In genomic region chr4:119151161-119151560, GRCh38 we compare ENCODE assay signal across 21 cellular contexts. TPM values are rescaled to one million over a fixed set of nuclear protein-coding genes. Genes with fewer than 3 reads are reported as not detected.
"Had no signal": no experiment of that assay in that cellular context is flagged by ENCODE, and none has a peak within 500 bp of the region (broad histone marks: within the 10 kb centered on the region; RNA-seq: fewer than 3 reads in every experiment).

No MANE protein-coding gene starts in this region.

- ATAC-seq: stimulated activated effector memory CD8-positive, alpha-beta T cell treated with anti-CD3 and anti-CD28 coated beads, Interleukin-12 subunit alpha, Interleukin-12 subunit beta, amount 100 ng/mL, for 72 hours had no signal

- H3K4me1 ChIP-seq: prostate gland, sigmoid colon, SJCRH30, thyroid gland had no signal

- H3K27ac Mint-ChIP-seq: activated CD4-positive, alpha-beta memory T cell treated with anti-CD3 and anti-CD28 coated beads, Interleukin-2, amount 10 ng/mL, durations not matched to agents 7 days and 5 days; activated naive CD8-positive, alpha-beta T cell treated with anti-CD3 and anti-CD28 coated beads, Interleukin-2, amount 10 ng/mL, durations not matched to agents 7 days and 5 days; activated T-helper 2 cell treated with anti-CD3 and anti-CD28 coated beads, Interferon-gamma antibody, Interleukin-2, Interleukin-4, amounts not matched to agents 10 μg/mL and 5 μg/mL and 100 μg/mL, durations not matched to agents 14 hours and 24 hours and 36 hours; stimulated activated effector memory CD8-positive, alpha-beta T cell treated with anti-CD3 and anti-CD28 coated beads, Interleukin-12 subunit alpha, Interleukin-12 subunit beta, amount 100 ng/mL, for 72 hours had no signal

- H3K9me3 ChIP-seq: esophagus muscularis mucosa, prostate gland, sigmoid colon, SJCRH30, thyroid gland had no signal

- H3K27me3 ChIP-seq: brain microvascular endothelial cell, esophagus muscularis mucosa, sigmoid colon, SJCRH30, thyroid gland had no signal

- H3K27ac ChIP-seq: brain microvascular endothelial cell, esophagus muscularis mucosa, prostate gland, sigmoid colon, SJCRH30, thyroid gland had no signal

- H3K27me3 Mint-ChIP-seq: activated naive CD8-positive, alpha-beta T cell treated with anti-CD3 and anti-CD28 coated beads, Interleukin-2, amount 10 ng/mL, durations not matched to agents 7 days and 5 days had no signal

- H3K4me3 ChIP-seq: esophagus muscularis mucosa, prostate gland, sigmoid colon, SJCRH30, thyroid gland had no signal

- H3K36me3 ChIP-seq: brain microvascular endothelial cell, prostate gland, sigmoid colon, SJCRH30, thyroid gland had no signal

- H3K4me1 Mint-ChIP-seq: activated CD4-positive, alpha-beta memory T cell treated with anti-CD3 and anti-CD28 coated beads, Interleukin-2, amount 10 ng/mL, durations not matched to agents 7 days and 5 days; activated naive CD8-positive, alpha-beta T cell treated with anti-CD3 and anti-CD28 coated beads, Interleukin-2, amount 10 ng/mL, durations not matched to agents 7 days and 5 days; stimulated activated effector memory CD8-positive, alpha-beta T cell treated with anti-CD3 and anti-CD28 coated beads, Interleukin-12 subunit alpha, Interleukin-12 subunit beta, amount 100 ng/mL, for 72 hours had no signal

- H3K36me3 Mint-ChIP-seq: stimulated activated effector memory CD8-positive, alpha-beta T cell treated with anti-CD3 and anti-CD28 coated beads, Interleukin-12 subunit alpha, Interleukin-12 subunit beta, amount 100 ng/mL, for 72 hours had no signal

- H3K9me3 Mint-ChIP-seq: activated CD4-positive, alpha-beta memory T cell treated with anti-CD3 and anti-CD28 coated beads, Interleukin-2, amount 10 ng/mL, durations not matched to agents 7 days and 5 days; activated naive CD8-positive, alpha-beta T cell treated with anti-CD3 and anti-CD28 coated beads, Interleukin-2, amount 10 ng/mL, durations not matched to agents 7 days and 5 days; activated T-helper 2 cell treated with anti-CD3 and anti-CD28 coated beads, Interferon-gamma antibody, Interleukin-2, Interleukin-4, amounts not matched to agents 10 μg/mL and 5 μg/mL and 100 μg/mL, durations not matched to agents 14 hours and 24 hours and 36 hours; stimulated activated effector memory CD8-positive, alpha-beta T cell treated with anti-CD3 and anti-CD28 coated beads, Interleukin-12 subunit alpha, Interleukin-12 subunit beta, amount 100 ng/mL, for 72 hours had no signal

- H3K4me3 Mint-ChIP-seq: activated CD4-positive, alpha-beta memory T cell treated with anti-CD3 and anti-CD28 coated beads, Interleukin-2, amount 10 ng/mL, durations not matched to agents 7 days and 5 days; activated naive CD8-positive, alpha-beta T cell treated with anti-CD3 and anti-CD28 coated beads, Interleukin-2, amount 10 ng/mL, durations not matched to agents 7 days and 5 days; stimulated activated effector memory CD8-positive, alpha-beta T cell treated with anti-CD3 and anti-CD28 coated beads, Interleukin-12 subunit alpha, Interleukin-12 subunit beta, amount 100 ng/mL, for 72 hours had no signal

- DNase-seq: activated CD4-positive, alpha-beta memory T cell treated with anti-CD3 and anti-CD28 coated beads, Interleukin-2, amount 10 ng/mL, durations not matched to agents 7 days and 5 days; activated naive CD4-positive, alpha-beta T cell treated with Interleukin-2 at 50 U/mL for 16 hours; activated naive CD8-positive, alpha-beta T cell treated with anti-CD3 and anti-CD28 coated beads, Interleukin-2, amount 10 ng/mL, durations not matched to agents 7 days and 5 days; activated T-cell treated with anti-CD3 and anti-CD28 coated beads, Interleukin-2, amount 50 U/mL, for 1 hour; amygdala; brain microvascular endothelial cell; cerebellar nuclear complex; effector CD4-positive, alpha-beta T cell; hypothalamus; islet precursor cell; midbrain; sigmoid colon; SJCRH30; stimulated activated CD4-positive, alpha-beta T cell treated with anti-CD3 and anti-CD28 coated beads, Interleukin-4, amount 100 ng/mL, for 24 hours; T-helper 2 cell; thyroid gland had no signal

RNA-seq across cellular contexts. Expression of gene MYOZ2, which starts 15.5 kb away (rescaled TPM):
- total RNA-seq: activated CD4-positive, alpha-beta memory T cell treated with anti-CD3 and anti-CD28 coated beads, Interleukin-2, amount 10 ng/mL, durations not matched to agents 7 days and 5 days; activated naive CD8-positive, alpha-beta T cell treated with anti-CD3 and anti-CD28 coated beads, Interleukin-2, amount 10 ng/mL, durations not matched to agents 7 days and 5 days; activated T-helper 2 cell treated with anti-CD3 and anti-CD28 coated beads, Interferon-gamma antibody, Interleukin-2, Interleukin-4, amounts not matched to agents 10 μg/mL and 5 μg/mL and 100 μg/mL, durations not matched to agents 14 hours and 24 hours and 36 hours; lung microvascular endothelial cell; thyroid gland had no signal
